Comparison of ENCODE assay signal across 12 cellular contexts in genomic region chr11:114074546-114075342, GRCh38. TPM values are rescaled to one million over a fixed set of nuclear protein-coding genes. Genes with fewer than 3 reads are reported as not detected.
DNase-seq lines count a peak whose midpoint lies in the region; ATAC-seq and TF ChIP-seq lines count a peak whose summit lies in the region.
"Had no signal": no experiment of that assay in that cellular context is flagged by ENCODE, and none has a peak within 500 bp of the region (broad histone marks: within the 10 kb centered on the region; RNA-seq: fewer than 3 reads in every experiment).

No MANE protein-coding gene starts in this region.

- no peaks in the 10 kb centered on the region for H3K9me3 ChIP-seq in neural progenitor cell (ENCODE audit: low read depth)
- no peaks in the 10 kb centered on the region for H3K9me3 ChIP-seq in PC-9 (ENCODE audit: insufficient read depth, low read depth)

- DNase-seq in MV-4-11 (lab: John Stamatoyannopoulos, UW) (peak; percentile 26), neural progenitor cell (ENCODE audit: low spot score) (no peak), activated gamma-delta T cell treated with Interleukin-2 at 50 U/mL for 16 hours (no peak), PC-9 (no peak)
- DNase-seq in activated CD4-positive, CD25-positive, alpha-beta regulatory T cell treated with anti-CD3 and anti-CD28 coated beads, Interleukin-2, amount 50 U/mL, for 72 hours: no peak
- DNase-seq: EL, IMR-90, NCI-H2081 treated with DMSO at 0.1 percent for 48 hours, SW 1271 had no signal

- H2AFZ ChIP-seq in neural progenitor cell (replicated peaks) (no peak overlapping the region), PC-9 (no peak overlapping the region)

- H3K27me3 Mint-ChIP-seq in dendritic cell treated with granulocyte-macrophage colony-stimulating factor and Interleukin-4, amounts not matched to agents 40 ng/mL and 50 ng/mL, for 4 days: peaks cover 51% of the 10 kb centered on the region
- peaks cover 3% of the 10 kb centered on the region for H3K27me3 Mint-ChIP-seq in neural progenitor cell (ENCODE audit: insufficient read depth, low read depth)

- peaks cover 45% of the 10 kb centered on the region for H3F3A ChIP-seq in neural progenitor cell (ENCODE audit: low read depth)
- no peaks in the 10 kb centered on the region for H3F3A ChIP-seq in PC-9 (ENCODE audit: insufficient read depth, low read depth)

- H3K4me1 ChIP-seq in neural progenitor cell (peaks cover 54% of the 10 kb centered on the region), PC-9 (replicated peaks; ENCODE audit: insufficient read depth) (no peaks in the 10 kb centered on the region)

- H3K27ac ChIP-seq in 22Rv1: peak overlapping the region; percentile 82
- H3K27ac ChIP-seq in neural progenitor cell: no peak overlapping the region
- no peak overlapping the region for H3K27ac ChIP-seq in PC-9

- no peaks in the 10 kb centered on the region for H3K36me3 Mint-ChIP-seq in dendritic cell treated with granulocyte-macrophage colony-stimulating factor and Interleukin-4, amounts not matched to agents 40 ng/mL and 50 ng/mL, for 4 days (ENCODE audit: low read depth)
- H3K36me3 Mint-ChIP-seq in neural progenitor cell: peaks cover 21% of the 10 kb centered on the region

- H3K79me2 ChIP-seq in neural progenitor cell (ENCODE audit: low read depth) (peaks cover 54% of the 10 kb centered on the region), PC-9 (ENCODE audit: low read depth) (no peaks in the 10 kb centered on the region)

- H3K4me2 ChIP-seq in neural progenitor cell (peak overlapping the region; percentile 33), PC-9 (no peak overlapping the region)

- H4K20me1 ChIP-seq in neural progenitor cell (ENCODE audit: low read depth) (peaks cover 93% of the 10 kb centered on the region), PC-9 (ENCODE audit: insufficient read depth) (no peaks in the 10 kb centered on the region)

- H3K27me3 ChIP-seq in neural progenitor cell (peaks cover 19% of the 10 kb centered on the region), PC-9 (ENCODE audit: insufficient read depth, low read depth) (peaks cover 90% of the 10 kb centered on the region)

- no peaks in the 10 kb centered on the region for H3K9me3 Mint-ChIP-seq in dendritic cell treated with granulocyte-macrophage colony-stimulating factor and Interleukin-4, amounts not matched to agents 40 ng/mL and 50 ng/mL, for 4 days
- no peaks in the 10 kb centered on the region for H3K9me3 Mint-ChIP-seq in neural progenitor cell

- H3K4me3 ChIP-seq in neural progenitor cell: no peak overlapping the region
- no peak overlapping the region for H3K4me3 ChIP-seq in PC-9

- no peaks in the 10 kb centered on the region for H3K36me3 ChIP-seq in neural progenitor cell
- H3K36me3 ChIP-seq in PC-9 (ENCODE audit: low read depth): no peaks in the 10 kb centered on the region

- no peak for ATAC-seq in GM21390 (IDR thresholded peaks at IDR 0.05; ENCODE audit: unreplicated experiment)

- intact Hi-C loops in dendritic cell treated with granulocyte-macrophage colony-stimulating factor and Interleukin-4, amounts not matched to agents 40 ng/mL and 50 ng/mL, for 4 days (cut with micrococcal nuclease): no loop called here
- intact Hi-C loops in PC-9 (cut with micrococcal nuclease; ENCODE audit: unreplicated experiment): no loop called here

- POLR2A ChIA-PET in PC-9 (lab: Charles Lee; ENCODE audit: unreplicated experiment): no interaction called here

- H3K4me1 Mint-ChIP-seq in dendritic cell treated with granulocyte-macrophage colony-stimulating factor and Interleukin-4, amounts not matched to agents 40 ng/mL and 50 ng/mL, for 4 days (ENCODE audit: low read depth): peaks cover 49% of the 10 kb centered on the region
- peaks cover 88% of the 10 kb centered on the region for H3K4me1 Mint-ChIP-seq in neural progenitor cell

- no peak for TF ChIP-seq CTCF in 22Rv1 (IDR thresholded peaks at IDR 0.05)
- no peak for TF ChIP-seq CTCF in neural progenitor cell (IDR thresholded peaks at IDR 0.05)
- no peak for TF ChIP-seq CTCF in PC-9 (conservative IDR thresholded peaks at IDR 0.05)

- no peak overlapping the region for H3K9ac ChIP-seq in neural progenitor cell

- no peaks in the 10 kb centered on the region for H3K9me2 ChIP-seq in PC-9 (ENCODE audit: insufficient read depth)

- CTCF ChIA-PET in PC-9 (lab: Charles Lee): no interaction called here

- peak overlapping the region; percentile 43 for H3K4me3 Mint-ChIP-seq in dendritic cell treated with granulocyte-macrophage colony-stimulating factor and Interleukin-4, amounts not matched to agents 40 ng/mL and 50 ng/mL, for 4 days
- no peak overlapping the region for H3K4me3 Mint-ChIP-seq in neural progenitor cell

- no TSS peak for BruUV-seq in PC-9 (replicated peaks; lab: Mats Ljungman, UMichigan)

- no peak overlapping the region for H3K27ac Mint-ChIP-seq in dendritic cell treated with granulocyte-macrophage colony-stimulating factor and Interleukin-4, amounts not matched to agents 40 ng/mL and 50 ng/mL, for 4 days
- peak overlapping the region; percentile 90 for H3K27ac Mint-ChIP-seq in neural progenitor cell

RNA-seq across cellular contexts. Expression of gene ZBTB16, which starts 15.2 kb away (rescaled TPM):
- total RNA-seq in neural progenitor cell (ENCODE audit: low replicate concordance) (17.7 and 29.7 TPM in 2 replicates), PC-9 (2021) (0.25 and 0.44 TPM in 2 replicates)
- total RNA-seq: IMR-90 had no signal

Comparison
In these comparisons a context has a peak if more than half of its experiments do, and no peak if none do; other contexts are left out.
1. RNA of gene ZBTB16, which starts 15.2 kb away (total RNA-seq): 17.7 to 29.7 TPM in neural progenitor cell; 0.25 to 0.44 TPM in PC-9; every median in the first group is over 10 times any median in the second.